1 cellular context compared by ENCODE assay signal in genomic region chr1:182101415-182102041, GRCh38.
TF ChIP-seq lines count a peak whose summit lies in the region.

No MANE protein-coding gene starts in this region.

TF ChIP-seq in HepG2, 621 proteins besides CTCF, POLR2A, EP300 and RAD21 (continued from another document):
- TF ChIP-seq ZNF18 (CRISPR knock-in tag; IDR thresholded peaks at IDR 0.05; ENCODE audit: insufficient replicate concordance) (no peak), SOX13 (IDR thresholded peaks at IDR 0.05) (no peak), SOX13 (CRISPR knock-in tag; conservative IDR thresholded peaks at IDR 0.05 in 1 of 2, IDR thresholded peaks at IDR 0.05 in 1 of 2) (peak in 1 of 2 experiments; percentile 86; a peak in 2 of 4 replicates)
